ENCODE assay signal across 25 cellular contexts in the genomic region with DNA sequence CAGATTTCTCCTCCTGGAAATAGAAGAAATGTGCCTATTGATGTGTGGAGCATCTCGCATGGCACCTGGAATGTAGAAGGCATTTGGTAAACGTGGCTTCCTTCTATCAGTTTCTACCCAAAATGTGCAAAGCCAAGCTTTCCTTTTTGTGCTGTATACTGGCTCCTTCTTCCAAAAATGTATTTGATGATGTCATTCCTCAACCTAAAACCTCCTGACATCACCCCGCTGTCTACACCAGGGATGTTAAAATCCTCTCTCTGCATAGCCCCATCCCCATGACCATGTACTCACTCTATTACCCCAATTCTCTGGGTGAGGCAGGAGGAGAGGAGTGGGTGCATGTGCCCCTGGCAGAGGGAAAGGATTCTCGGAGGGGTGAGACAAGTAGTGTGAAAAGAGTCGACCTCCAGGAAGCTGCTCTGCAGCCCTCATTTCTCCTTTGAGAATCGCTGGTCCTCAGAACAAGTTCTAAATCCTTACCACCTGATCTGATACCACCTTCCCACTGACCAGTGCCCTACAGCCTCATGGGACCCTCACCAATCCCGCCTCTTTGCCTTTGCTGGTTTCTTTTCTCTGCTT. TPM values are rescaled to one million over a fixed set of nuclear protein-coding genes. Genes with fewer than 3 reads are reported as not detected.
"Had no signal": no experiment of that assay in that cellular context is flagged by ENCODE, and none has a peak within 500 bp of the region (broad histone marks: within the 10 kb centered on the region; RNA-seq: fewer than 3 reads in every experiment).

No MANE protein-coding gene starts in this region.

- H3K9ac ChIP-seq: parathyroid adenoma had no signal

- H3K27ac ChIP-seq: left lung, lower lobe of right lung, parathyroid adenoma, psoas muscle, skin epidermis, stomach, testis, thyroid gland, transverse colon, upper lobe of right lung had no signal

- H2AFZ ChIP-seq: parathyroid adenoma had no signal

- H3K79me2 ChIP-seq: parathyroid adenoma had no signal

- H3K36me3 ChIP-seq: left lung, lower lobe of right lung, stomach, thyroid gland, transverse colon, upper lobe of right lung had no signal

- ATAC-seq: left colon; left lung; lower lobe of right lung; naive thymus-derived CD8-positive, alpha-beta T cell; psoas muscle; sciatic nerve; stimulated activated naive B cell treated with anti-CD40 and anti-IgM and Interleukin-4, amounts not matched to agents 10 μg/mL and 1 μg/mL and 100 μg/mL, for 72 hours; stimulated activated naive CD8-positive, alpha-beta T cell treated with anti-CD3 and anti-CD28 coated beads, Interleukin-15, Interleukin-2, amounts not matched to agents 100 U/mL and 50 U/mL, for 24 hours; upper lobe of right lung had no signal

- DNase-seq: hippocampal formation; kidney; left colon; left lung; lower lobe of right lung; mammary epithelial cell; mesenchymal stem cell; naive thymus-derived CD8-positive, alpha-beta T cell; nucleus accumbens; psoas muscle; stimulated activated CD4-positive, alpha-beta T cell treated with anti-CD3 and anti-CD28 coated beads, Interleukin-12 subunit alpha, Interleukin-12 subunit beta, amount 100 ng/mL, for 4 hours; stimulated activated CD4-positive, alpha-beta T cell treated with anti-CD3 and anti-CD28 coated beads, Interleukin-15, amount 100 ng/mL, for 24 hours; stimulated activated CD4-positive, alpha-beta T cell treated with anti-CD3 and anti-CD28 coated beads, Interleukin-2, amount 100 ng/mL, for 24 hours; stimulated activated CD4-positive, alpha-beta T cell treated with anti-CD3 and anti-CD28 coated beads, Interleukin-4, amount 100 ng/mL, for 1 hour; stimulated activated naive B cell treated with anti-CD40 and anti-IgM and Interleukin-4, amounts not matched to agents 10 μg/mL and 1 μg/mL and 100 μg/mL, for 72 hours; stimulated activated naive CD8-positive, alpha-beta T cell treated with anti-CD3 and anti-CD28 coated beads, Interleukin-15, Interleukin-2, amounts not matched to agents 100 U/mL and 50 U/mL, for 24 hours; stomach; testis; thyroid gland; transverse colon; upper lobe of right lung had no signal

- H3K27me3 ChIP-seq: testis, thyroid gland had no signal

- H3K4me3 ChIP-seq: left lung, lower lobe of right lung, psoas muscle, skin epidermis, stomach, testis, thyroid gland, transverse colon, upper lobe of right lung had no signal

- H3K9me3 ChIP-seq: left lung, lower lobe of right lung, psoas muscle, stomach, testis, thyroid gland, transverse colon, upper lobe of right lung had no signal

- FAIRE-seq: kidney, urothelium cell line had no signal

- H3K4me1 ChIP-seq: left lung, lower lobe of right lung, parathyroid adenoma, psoas muscle, stomach, testis, thyroid gland, transverse colon, upper lobe of right lung had no signal

RNA-seq across cellular contexts. Expression of a gene that starts 58.6 kb away (rescaled TPM):
- total RNA-seq: lower lobe of right lung; naive thymus-derived CD8-positive, alpha-beta T cell; upper lobe of right lung had no signal
- polyA plus RNA-seq: naive thymus-derived CD8-positive, alpha-beta T cell had no signal
